In the genomic region with DNA sequence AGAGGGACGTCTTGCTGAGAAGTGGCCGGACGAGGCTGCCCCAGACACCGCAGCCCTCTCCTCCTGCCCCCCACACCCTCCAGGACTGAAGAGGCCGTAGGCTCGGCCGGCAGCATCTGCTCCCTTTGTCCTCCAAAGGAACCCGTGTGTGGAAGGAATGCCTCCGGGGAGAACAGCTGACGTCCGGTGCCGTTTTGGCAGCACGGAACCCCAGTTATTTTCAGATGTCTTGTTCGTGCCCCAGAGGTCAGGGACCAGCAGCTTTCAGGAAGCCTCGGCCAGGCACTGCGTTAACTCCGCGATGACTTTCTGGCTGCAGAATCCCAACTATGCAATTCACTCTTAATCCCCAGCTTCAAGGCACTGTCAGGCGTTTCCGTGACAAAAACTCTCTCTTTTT, we compare ENCODE assay signal across 11 cellular contexts. TPM values are rescaled to one million over a fixed set of nuclear protein-coding genes. Genes with fewer than 3 reads are reported as not detected.
A peak's percentile ranks its signal among the peaks of the same experiment; 100 is the strongest.
DNase-seq lines count a peak whose midpoint lies in the region; ATAC-seq and TF ChIP-seq lines count a peak whose summit lies in the region.
"Had no signal": no experiment of that assay in that cellular context is flagged by ENCODE, and none has a peak within 500 bp of the region (broad histone marks: within the 10 kb centered on the region; RNA-seq: fewer than 3 reads in every experiment).

No MANE protein-coding gene starts in this region.

- DNase-seq in GM04504 (ENCODE audit: low read depth) = peak; percentile 70
- peak; percentile 85 for DNase-seq in brain microvascular endothelial cell
- peak; percentile 36 to 68 (median 59) for DNase-seq in right cardiac atrium
- no peak for DNase-seq in sciatic nerve (ENCODE audit: low spot score)
- DNase-seq in stimulated activated CD4-positive, alpha-beta T cell treated with anti-CD3 and anti-CD28 coated beads, Interleukin-4, amount 100 ng/mL, for 4 hours = no peak
- no peak for DNase-seq in MG63
- no peak for DNase-seq in endothelial cell (ENCODE audit: low spot score)
- no peak for DNase-seq in HK-2 (ENCODE audit: unreplicated experiment)
- DNase-seq: activated T-cell treated with anti-CD3 and anti-CD28 coated beads, Interleukin-2, amount 50 U/mL, for 4 hours; DMS 273 treated with DMSO at 0.1 percent for 48 hours; NCI-H1930 had no signal

- intact Hi-C loops in right cardiac atrium (cut with DNase I) (no loop called here), sciatic nerve (cut with DNase I) (no loop called here)

- in situ Hi-C loops in brain microvascular endothelial cell (cut with HindIII; ENCODE audit: low pct_ligation_motif_present, low sequenced_read_pairs) = no loop called here

- TF ChIP-seq CTCF in brain microvascular endothelial cell (IDR thresholded peaks at IDR 0.05; ENCODE audit: low read depth, low read length, missing control alignments) (no peak), endothelial cell (IDR thresholded peaks at IDR 0.05; ENCODE audit: unreplicated experiment) (no peak)

- H3K27me3 ChIP-seq in brain microvascular endothelial cell (replicated peaks) (no peaks in the 10 kb centered on the region), right cardiac atrium (ENCODE audit: control insufficient read depth, insufficient read depth) (no peaks in the 10 kb centered on the region), MG63 (no peaks in the 10 kb centered on the region)

- H3K27me3 Mint-ChIP-seq in endothelial cell (ENCODE audit: unreplicated experiment) = peaks cover 2% of the 10 kb centered on the region

- 13% methylated on average over 20 of the region's 20 CpGs for WGBS in right cardiac atrium

- ATAC-seq in right cardiac atrium (peak; percentile 71 to 83), sciatic nerve (peak; percentile 91)
- ATAC-seq: activated T-cell treated with anti-CD3 and anti-CD28 coated beads, Interleukin-2, amount 50 U/mL, for 4 hours had no signal

- H3K4me1 Mint-ChIP-seq in endothelial cell (ENCODE audit: unreplicated experiment) = no peaks in the 10 kb centered on the region

- H3K27ac ChIP-seq in brain microvascular endothelial cell = peak overlapping the region; percentile 81
- no peak overlapping the region for H3K27ac ChIP-seq in right cardiac atrium (ENCODE audit: low read length)

- H3K4me1 ChIP-seq in right cardiac atrium (ENCODE audit: control insufficient read depth, insufficient read depth, low read length) = no peaks in the 10 kb centered on the region

- no peaks in the 10 kb centered on the region for H3K36me3 ChIP-seq in brain microvascular endothelial cell (replicated peaks)
- no peaks in the 10 kb centered on the region for H3K36me3 ChIP-seq in MG63

- H3K27ac Mint-ChIP-seq in endothelial cell (ENCODE audit: unreplicated experiment) = no peak overlapping the region

- H3K9me3 ChIP-seq in right cardiac atrium (ENCODE audit: control insufficient read depth, low read length) (no peaks in the 10 kb centered on the region), MG63 (no peaks in the 10 kb centered on the region)

- no peaks in the 10 kb centered on the region for H3K9me3 Mint-ChIP-seq in endothelial cell (ENCODE audit: unreplicated experiment)
- H3K9me3 Mint-ChIP-seq: activated T-cell treated with anti-CD3 and anti-CD28 coated beads, Interleukin-2, amount 50 U/mL, for 4 hours had no signal

- H3K4me3 ChIP-seq in brain microvascular endothelial cell (ENCODE audit: low read depth, low read length) (peak overlapping the region; percentile 34), right cardiac atrium (ENCODE audit: low read length) (no peak overlapping the region), MG63 (no peak overlapping the region)

- H3K4me3 Mint-ChIP-seq in endothelial cell (ENCODE audit: unreplicated experiment) = no peak overlapping the region
- H3K4me3 Mint-ChIP-seq: activated T-cell treated with anti-CD3 and anti-CD28 coated beads, Interleukin-2, amount 50 U/mL, for 4 hours had no signal

- H3K36me3 Mint-ChIP-seq in endothelial cell (ENCODE audit: low read depth, unreplicated experiment) = peaks cover under 1% of the 10 kb centered on the region

RNA-seq across cellular contexts. Expression of a gene that starts 10.9 kb away (rescaled TPM):
- total RNA-seq in right cardiac atrium = 100 to 1,000 TPM; 101 to 163 (median 147) TPM
- polyA plus RNA-seq in right cardiac atrium = 114 TPM
- total RNA-seq in sciatic nerve = 35.4 TPM
- 21.5 and 31.7 TPM in 2 replicates for total RNA-seq in MG63 (2014; rRNA removed; shearing (Covaris generic); ENCODE audit: low replicate concordance)
- total RNA-seq in endothelial cell (ENCODE audit: unreplicated experiment) = 44.0 TPM

Comparison
In these comparisons a context has a peak if more than half of its experiments do, and no peak if none do; other contexts are left out.
1. DNase-seq: peak in GM04504 (single experiment), brain microvascular endothelial cell (single experiment) and right cardiac atrium (3 of 3); none in sciatic nerve (single experiment), stimulated activated CD4-positive, alpha-beta T cell treated with anti-CD3 and anti-CD28 coated beads, Interleukin-4, amount 100 ng/mL, for 4 hours (0 of 2), MG63 (single experiment), endothelial cell (single experiment) and HK-2 (single experiment).